ENCODE assay signal across 14 cellular contexts in the genomic region with DNA sequence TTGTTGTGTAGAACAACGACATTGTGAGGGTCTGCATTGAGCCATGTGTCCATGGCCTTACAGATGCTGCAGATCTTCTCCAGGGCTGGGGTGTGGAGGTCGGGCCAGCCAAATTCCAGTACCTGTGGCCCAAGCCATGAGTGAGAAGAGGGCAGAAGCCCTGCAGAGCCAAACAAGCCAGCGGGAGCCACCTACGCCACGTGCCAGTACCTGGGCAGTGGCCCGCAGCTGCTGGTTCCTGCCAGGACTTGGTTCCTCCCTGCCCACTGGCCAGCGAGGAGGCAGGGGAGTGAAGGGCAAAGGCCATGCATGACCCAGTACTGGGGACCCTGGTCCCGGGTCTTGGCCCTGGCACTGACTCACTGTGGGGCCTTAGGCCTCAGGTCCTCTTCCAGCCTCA.
"Had no signal": no experiment of that assay in that cellular context is flagged by ENCODE, and none has a peak within 500 bp of the region (broad histone marks: within the 10 kb centered on the region; RNA-seq: fewer than 3 reads in every experiment).

No MANE protein-coding gene starts in this region.

- ATAC-seq: activated CD8-positive, alpha-beta memory T cell treated with anti-CD3 and anti-CD28 coated beads, Interleukin-2, amount 10 ng/mL, durations not matched to agents 7 days and 5 days; activated naive CD4-positive, alpha-beta T cell treated with anti-CD3 and anti-CD28 coated beads, Interleukin-2, amount 50 U/mL, for 72 hours; activated T-cell treated with anti-CD3 and anti-CD28 coated beads, Interleukin-2, amount 50 U/mL, for 4 hours; esophagus mucosa; naive thymus-derived CD4-positive, alpha-beta T cell; stimulated activated naive CD8-positive, alpha-beta T cell treated with anti-CD3 and anti-CD28 coated beads, Interleukin-15, amount 100 ng/mL, for 72 hours had no signal

- H3K4me3 Mint-ChIP-seq: activated CD8-positive, alpha-beta memory T cell treated with anti-CD3 and anti-CD28 coated beads, Interleukin-2, amount 10 ng/mL, durations not matched to agents 7 days and 5 days; activated T-cell treated with anti-CD3 and anti-CD28 coated beads, Interleukin-2, amount 50 U/mL, for 4 hours; naive thymus-derived CD4-positive, alpha-beta T cell; stimulated activated naive CD8-positive, alpha-beta T cell treated with anti-CD3 and anti-CD28 coated beads, Interleukin-15, amount 100 ng/mL, for 72 hours; type B pancreatic cell had no signal

- H3K27me3 Mint-ChIP-seq: activated CD8-positive, alpha-beta memory T cell treated with anti-CD3 and anti-CD28 coated beads, Interleukin-2, amount 10 ng/mL, durations not matched to agents 7 days and 5 days; naive thymus-derived CD4-positive, alpha-beta T cell; stimulated activated naive CD8-positive, alpha-beta T cell treated with anti-CD3 and anti-CD28 coated beads, Interleukin-15, amount 100 ng/mL, for 72 hours; type B pancreatic cell had no signal

- H3K36me3 Mint-ChIP-seq: activated CD8-positive, alpha-beta memory T cell treated with anti-CD3 and anti-CD28 coated beads, Interleukin-2, amount 10 ng/mL, durations not matched to agents 7 days and 5 days; activated naive CD4-positive, alpha-beta T cell treated with anti-CD3 and anti-CD28 coated beads, Interleukin-2, amount 50 U/mL, for 72 hours; naive thymus-derived CD4-positive, alpha-beta T cell had no signal

- DNase-seq: activated CD4-positive, CD25-positive, alpha-beta regulatory T cell; activated CD8-positive, alpha-beta memory T cell treated with anti-CD3 and anti-CD28 coated beads, Interleukin-2, amount 10 ng/mL, durations not matched to agents 7 days and 5 days; activated effector memory CD4-positive, alpha-beta T cell treated with anti-CD3 and anti-CD28 coated beads, Interleukin-2, amount 50 U/mL, for 16 hours; activated T-cell treated with anti-CD3 and anti-CD28 coated beads, Interleukin-2, amount 50 U/mL, for 4 hours; foreskin fibroblast; naive thymus-derived CD4-positive, alpha-beta T cell; SHP77 treated with DMSO at 0.1 percent for 48 hours; stimulated activated CD4-positive, alpha-beta T cell treated with anti-CD3 and anti-CD28 coated beads, Interleukin-4, amount 100 ng/mL, for 4 hours; stimulated activated naive CD8-positive, alpha-beta T cell treated with anti-CD3 and anti-CD28 coated beads, Interleukin-15, amount 100 ng/mL, for 72 hours; T-helper 2 cell had no signal

- H3K27ac Mint-ChIP-seq: activated CD8-positive, alpha-beta memory T cell treated with anti-CD3 and anti-CD28 coated beads, Interleukin-2, amount 10 ng/mL, durations not matched to agents 7 days and 5 days; naive thymus-derived CD4-positive, alpha-beta T cell; progenitor cell of endocrine pancreas; stimulated activated naive CD8-positive, alpha-beta T cell treated with anti-CD3 and anti-CD28 coated beads, Interleukin-15, amount 100 ng/mL, for 72 hours; type B pancreatic cell had no signal

- H3K4me1 Mint-ChIP-seq: activated CD8-positive, alpha-beta memory T cell treated with anti-CD3 and anti-CD28 coated beads, Interleukin-2, amount 10 ng/mL, durations not matched to agents 7 days and 5 days; naive thymus-derived CD4-positive, alpha-beta T cell; stimulated activated naive CD8-positive, alpha-beta T cell treated with anti-CD3 and anti-CD28 coated beads, Interleukin-15, amount 100 ng/mL, for 72 hours had no signal

- H3K9me3 Mint-ChIP-seq: activated naive CD4-positive, alpha-beta T cell treated with anti-CD3 and anti-CD28 coated beads, Interleukin-2, amount 50 U/mL, for 72 hours; activated T-cell treated with anti-CD3 and anti-CD28 coated beads, Interleukin-2, amount 50 U/mL, for 4 hours; naive thymus-derived CD4-positive, alpha-beta T cell; stimulated activated naive CD8-positive, alpha-beta T cell treated with anti-CD3 and anti-CD28 coated beads, Interleukin-15, amount 100 ng/mL, for 72 hours; type B pancreatic cell had no signal
